34 cellular contexts compared by ENCODE assay signal in genomic region chr7:154342971-154343633, GRCh38.
"Had no signal": no experiment of that assay in that cellular context is flagged by ENCODE, and none has a peak within 500 bp of the region (broad histone marks: within the 10 kb centered on the region; RNA-seq: fewer than 3 reads in every experiment).

No MANE protein-coding gene starts in this region.

- H3K27me3 ChIP-seq: ascending aorta, breast epithelium, SJSA1 had no signal

- H3K4me1 Mint-ChIP-seq: activated CD4-positive, alpha-beta T cell treated with anti-CD3 and anti-CD28 coated beads for 36 hours; activated CD4-positive, alpha-beta T cell treated with anti-CD3 and anti-CD28 coated beads, Interleukin-2, amount 10 ng/mL, durations not matched to agents 7 days and 5 days; activated naive CD4-positive, alpha-beta T cell treated with anti-CD3 and anti-CD28 coated beads, Interleukin-2, amount 50 U/mL, for 24 hours; activated naive CD8-positive, alpha-beta T cell treated with anti-CD3 and anti-CD28 coated beads, Interleukin-2, amount 10 ng/mL, durations not matched to agents 7 days and 5 days; IgD-negative memory B cell; WTC11 had no signal

- H3K27ac Mint-ChIP-seq: activated CD4-positive, alpha-beta T cell treated with anti-CD3 and anti-CD28 coated beads for 36 hours; activated CD4-positive, alpha-beta T cell treated with anti-CD3 and anti-CD28 coated beads, Interleukin-2, amount 10 ng/mL, durations not matched to agents 7 days and 5 days; activated CD8-positive, alpha-beta T cell treated with anti-CD3 and anti-CD28 coated beads, Interleukin-2, amount 10 ng/mL, durations not matched to agents 7 days and 5 days; activated naive CD4-positive, alpha-beta T cell treated with anti-CD3 and anti-CD28 coated beads, Interleukin-2, amount 50 U/mL, for 24 hours; activated naive CD8-positive, alpha-beta T cell treated with anti-CD3 and anti-CD28 coated beads, Interleukin-2, amount 10 ng/mL, durations not matched to agents 7 days and 5 days; activated T-cell treated with anti-CD3 and anti-CD28 coated beads, Interleukin-2, amount 50 U/mL, for 24 hours; activated T-helper 2 cell treated with anti-CD3 and anti-CD28 coated beads, Interferon-gamma antibody, Interleukin-2, Interleukin-4, amounts not matched to agents 10 μg/mL and 5 μg/mL and 100 μg/mL, durations not matched to agents 14 hours and 24 hours and 36 hours; IgD-negative memory B cell; T-helper 1 cell treated with Interleukin-12 subunit alpha and Interleukin-12 subunit beta and Interleukin-4 antibody, amounts not matched to agents 30 μg/mL and 1 μg/mL, for 36 hours; T-helper 2 cell treated with Interferon-gamma antibody and Interleukin-4, amounts not matched to agents 5 μg/mL and 100 μg/mL, for 36 hours; WTC11 had no signal

- H3K27ac ChIP-seq: ascending aorta, breast epithelium, KMS-11, SJSA1 had no signal

- H3K9ac ChIP-seq: KMS-11, SK-N-SH had no signal

- H3K9me3 ChIP-seq: ascending aorta, breast epithelium, SK-N-SH had no signal

- H3K9me3 Mint-ChIP-seq: activated naive CD4-positive, alpha-beta T cell treated with anti-CD3 and anti-CD28 coated beads, Interleukin-2, amount 50 U/mL, for 24 hours had no signal

- H3K36me3 ChIP-seq: ascending aorta, breast epithelium, SJSA1 had no signal

- H3K4me3 Mint-ChIP-seq: activated CD4-positive, alpha-beta T cell treated with anti-CD3 and anti-CD28 coated beads for 36 hours; activated CD4-positive, alpha-beta T cell treated with anti-CD3 and anti-CD28 coated beads, Interleukin-2, amount 10 ng/mL, durations not matched to agents 7 days and 5 days; activated CD8-positive, alpha-beta T cell treated with anti-CD3 and anti-CD28 coated beads, Interleukin-2, amount 10 ng/mL, durations not matched to agents 7 days and 5 days; activated naive CD4-positive, alpha-beta T cell treated with anti-CD3 and anti-CD28 coated beads, Interleukin-2, amount 50 U/mL, for 24 hours; activated naive CD8-positive, alpha-beta T cell treated with anti-CD3 and anti-CD28 coated beads, Interleukin-2, amount 10 ng/mL, durations not matched to agents 7 days and 5 days; activated T-cell treated with anti-CD3 and anti-CD28 coated beads, Interleukin-2, amount 50 U/mL, for 24 hours; IgD-negative memory B cell; T-helper 1 cell treated with Interleukin-12 subunit alpha and Interleukin-12 subunit beta and Interleukin-4 antibody, amounts not matched to agents 30 μg/mL and 1 μg/mL, for 36 hours; T-helper 2 cell treated with Interferon-gamma antibody and Interleukin-4, amounts not matched to agents 5 μg/mL and 100 μg/mL, for 36 hours; WTC11 had no signal

- DNase-seq: activated CD4-positive, alpha-beta T cell treated with anti-CD3 and anti-CD28 coated beads for 36 hours; activated CD4-positive, alpha-beta T cell treated with anti-CD3 and anti-CD28 coated beads, Interleukin-2, amount 10 ng/mL, durations not matched to agents 7 days and 5 days; activated CD4-positive, alpha-beta T cell treated with anti-CD3 and anti-CD28 coated beads, Interleukin-2, amount 50 U/mL, for 48 hours; activated CD8-positive, alpha-beta T cell treated with anti-CD3 and anti-CD28 coated beads, Interleukin-2, amount 10 ng/mL, durations not matched to agents 7 days and 5 days; activated gamma-delta T cell; activated naive CD4-positive, alpha-beta T cell treated with Interleukin-2 at 50 U/mL for 16 hours; activated naive CD8-positive, alpha-beta T cell treated with anti-CD3 and anti-CD28 coated beads, Interleukin-2, amount 10 ng/mL, durations not matched to agents 7 days and 5 days; activated T-cell treated with anti-CD3 and anti-CD28 coated beads, Interleukin-2, amount 50 U/mL, for 24 hours; amygdala; cerebellar nuclear complex; MM.1S; NCI-H1092 treated with DMSO at 0.1 percent for 48 hours; NCI-H1417 treated with DMSO at 0.1 percent for 48 hours; NCI-H1694; NCI-H1930; NCI-H2081 treated with DMSO at 0.1 percent for 48 hours; NCI-H226; NCI-H446 treated with DMSO at 0.1 percent for 48 hours; NCI-H69; NCI-H82; SHP77 treated with DMSO at 0.1 percent for 48 hours; SK-N-SH had no signal

- H3K27me3 Mint-ChIP-seq: activated CD4-positive, alpha-beta T cell treated with anti-CD3 and anti-CD28 coated beads for 36 hours; activated CD4-positive, alpha-beta T cell treated with anti-CD3 and anti-CD28 coated beads, Interleukin-2, amount 10 ng/mL, durations not matched to agents 7 days and 5 days; activated naive CD4-positive, alpha-beta T cell treated with anti-CD3 and anti-CD28 coated beads, Interleukin-2, amount 50 U/mL, for 24 hours; activated naive CD8-positive, alpha-beta T cell treated with anti-CD3 and anti-CD28 coated beads, Interleukin-2, amount 10 ng/mL, durations not matched to agents 7 days and 5 days; activated T-cell treated with anti-CD3 and anti-CD28 coated beads, Interleukin-2, amount 50 U/mL, for 24 hours; IgD-negative memory B cell had no signal

- ATAC-seq: activated CD4-positive, alpha-beta T cell treated with anti-CD3 and anti-CD28 coated beads for 36 hours; activated CD4-positive, CD25-positive, alpha-beta regulatory T cell treated with anti-CD3 and anti-CD28 coated beads, Interleukin-2, amount 50 U/mL, for 24 hours; activated CD8-positive, alpha-beta T cell treated with anti-CD3 and anti-CD28 coated beads, Interleukin-2, amount 10 ng/mL, durations not matched to agents 7 days and 5 days; Panc1; WTC11 had no signal

- H3K36me3 Mint-ChIP-seq: activated naive CD4-positive, alpha-beta T cell treated with anti-CD3 and anti-CD28 coated beads, Interleukin-2, amount 50 U/mL, for 24 hours; activated naive CD8-positive, alpha-beta T cell treated with anti-CD3 and anti-CD28 coated beads, Interleukin-2, amount 10 ng/mL, durations not matched to agents 7 days and 5 days; IgD-negative memory B cell had no signal

- H3K4me1 ChIP-seq: ascending aorta, breast epithelium, SJSA1 had no signal

- H3K4me3 ChIP-seq: ascending aorta, breast epithelium, SJSA1 had no signal
